In genomic region chr16:86664518-86665318, GRCh38 we compare ENCODE assay signal across 1 cellular context.
A peak's percentile ranks its signal among the peaks of the same experiment; 100 is the strongest.
TF ChIP-seq lines count a peak whose summit lies in the region.

No MANE protein-coding gene starts in this region.

TF ChIP-seq in HepG2, 621 proteins besides CTCF, POLR2A, EP300 and RAD21 (continued from another document):
- no peak for TF ChIP-seq ZNF780A (CRISPR knock-in tag; IDR thresholded peaks at IDR 0.05)
- TF ChIP-seq PHF20 (CRISPR knock-in tag; IDR thresholded peaks at IDR 0.05) = no peak
- no peak for TF ChIP-seq EEA1 (CRISPR knock-in tag; IDR thresholded peaks at IDR 0.05; ENCODE audit: borderline replicate concordance)
- TF ChIP-seq ZNF253 (CRISPR knock-in tag; IDR thresholded peaks at IDR 0.05; ENCODE audit: borderline replicate concordance) = no peak
- no peak for TF ChIP-seq TCF7L2 (IDR thresholded peaks at IDR 0.05; ENCODE audit: low read depth, low read length)
- TF ChIP-seq ARHGAP35 (CRISPR knock-in tag; IDR thresholded peaks at IDR 0.05; ENCODE audit: borderline replicate concordance) = no peak
- no peak for TF ChIP-seq PHB2 (IDR thresholded peaks at IDR 0.05; ENCODE audit: partially characterized antibody)
- TF ChIP-seq RBM39 (IDR thresholded peaks at IDR 0.05; ENCODE audit: low read depth, low read length, poor library complexity, severe bottlenecking) = no peak
- no peak for TF ChIP-seq NR1H2 (CRISPR knock-in tag; IDR thresholded peaks at IDR 0.05; ENCODE audit: borderline replicate concordance, low read depth)
- TF ChIP-seq HES4 (CRISPR knock-in tag; IDR thresholded peaks at IDR 0.05; ENCODE audit: borderline replicate concordance) = no peak
- TF ChIP-seq SMC3 (IDR thresholded peaks at IDR 0.05; ENCODE audit: low read length) = no peak; the same call in 1 of the 2 replicates
- no peak for TF ChIP-seq ZNF318 (CRISPR knock-in tag; IDR thresholded peaks at IDR 0.05)
- no peak for TF ChIP-seq NKX3-1 (CRISPR knock-in tag; IDR thresholded peaks at IDR 0.05)
- TF ChIP-seq ZNF124 (CRISPR knock-in tag; IDR thresholded peaks at IDR 0.05) = no peak
- TF ChIP-seq ZNF691 (CRISPR knock-in tag; IDR thresholded peaks at IDR 0.05; ENCODE audit: borderline replicate concordance, low read depth) = no peak
- TF ChIP-seq ZNF280B (CRISPR knock-in tag; IDR thresholded peaks at IDR 0.05; ENCODE audit: borderline replicate concordance) = no peak
- TF ChIP-seq SMARCE1 (IDR thresholded peaks at IDR 0.05; ENCODE audit: borderline replicate concordance) = no peak
- TF ChIP-seq MED13 (CRISPR knock-in tag; IDR thresholded peaks at IDR 0.05) = no peak
- TF ChIP-seq ISX (CRISPR knock-in tag; conservative IDR thresholded peaks at IDR 0.05) = no peak
- no peak for TF ChIP-seq POLR2AphosphoS2 (IDR thresholded peaks at IDR 0.05; ENCODE audit: low read depth, low read length)
- TF ChIP-seq ARNT (IDR thresholded peaks at IDR 0.05) = no peak
- no peak for TF ChIP-seq TGIF2 (CRISPR knock-in tag; IDR thresholded peaks at IDR 0.05)
- no peak for TF ChIP-seq RNF219 (CRISPR knock-in tag; IDR thresholded peaks at IDR 0.05)
- TF ChIP-seq ZNF879 (CRISPR knock-in tag; IDR thresholded peaks at IDR 0.05) = no peak
- TF ChIP-seq ZNF317 (CRISPR knock-in tag; IDR thresholded peaks at IDR 0.05) = peak; percentile 37; the same call in 1 of the 2 replicates
- no peak for TF ChIP-seq AFF4 (CRISPR knock-in tag; IDR thresholded peaks at IDR 0.05)
- no peak for TF ChIP-seq ZNF746 (CRISPR knock-in tag; IDR thresholded peaks at IDR 0.05)
- no peak for TF ChIP-seq MXD3 (CRISPR knock-in tag; IDR thresholded peaks at IDR 0.05)
- no peak for TF ChIP-seq ZUFSP (CRISPR knock-in tag; IDR thresholded peaks at IDR 0.05; ENCODE audit: borderline replicate concordance)
- TF ChIP-seq HDAC1 (CRISPR knock-in tag; IDR thresholded peaks at IDR 0.05) = peak; percentile 31; the same call in 1 of the 2 replicates
- no peak for TF ChIP-seq MAZ (IDR thresholded peaks at IDR 0.05; ENCODE audit: borderline replicate concordance, low read depth, low read length)
- TF ChIP-seq MAZ (CRISPR knock-in tag; IDR thresholded peaks at IDR 0.05; ENCODE audit: low read depth) = 0 out of 2 replicates have a peak, but pooled peaks have one; percentile 37
- TF ChIP-seq KLF15 (CRISPR knock-in tag; IDR thresholded peaks at IDR 0.05; ENCODE audit: borderline replicate concordance) = no peak
- TF ChIP-seq ZNF850 (CRISPR knock-in tag; conservative IDR thresholded peaks at IDR 0.05) = no peak
- no peak for TF ChIP-seq KDM5B (CRISPR knock-in tag; IDR thresholded peaks at IDR 0.05; ENCODE audit: borderline replicate concordance)
- peak; percentile 93 for TF ChIP-seq JUN (CRISPR knock-in tag; IDR thresholded peaks at IDR 0.05)
- no peak for TF ChIP-seq ZEB1 (IDR thresholded peaks at IDR 0.05; ENCODE audit: insufficient replicate concordance, low read depth)
- TF ChIP-seq IRF1 (CRISPR knock-in tag; IDR thresholded peaks at IDR 0.05; ENCODE audit: low read depth) = no peak
TF ChIP-seq in HepG2: peak in this region for 75.
